In the genomic region with DNA sequence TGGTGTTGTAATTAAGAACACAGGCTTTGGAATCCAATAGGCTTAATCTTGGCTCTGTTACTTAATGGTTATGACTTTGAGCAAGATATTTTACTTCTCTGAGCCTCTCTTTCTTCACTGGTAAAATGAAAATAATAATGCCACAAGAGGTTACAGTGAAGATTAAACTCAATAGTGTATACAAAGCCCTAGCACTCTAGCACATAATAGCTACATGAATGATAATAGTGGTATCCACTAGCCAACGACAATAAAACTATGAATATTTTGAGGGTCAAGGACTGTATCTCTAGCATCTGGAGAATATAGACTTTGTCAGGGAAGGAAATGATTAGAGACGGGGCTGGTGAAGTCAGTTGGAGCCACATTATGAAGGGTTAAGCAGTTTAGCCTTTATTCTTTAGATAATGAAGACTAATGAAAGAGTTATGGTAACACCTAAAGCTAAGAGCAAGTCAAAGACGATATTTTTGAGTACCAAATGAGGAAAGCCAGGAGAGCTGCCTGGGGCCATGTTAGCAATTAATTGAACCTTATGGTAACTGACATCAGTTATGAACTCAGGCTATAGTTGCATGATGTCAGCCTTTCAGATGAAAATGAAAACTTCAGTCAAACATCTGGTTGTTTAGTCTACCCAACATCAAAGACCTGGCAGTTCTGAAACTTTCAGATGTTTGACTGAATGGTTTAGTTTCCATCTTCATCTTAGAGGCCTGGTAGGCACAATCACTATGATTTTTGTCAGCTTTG, we compare ENCODE assay signal across 13 cellular contexts. TPM values are rescaled to one million over a fixed set of nuclear protein-coding genes. Genes with fewer than 3 reads are reported as not detected.
DNase-seq lines count a peak whose midpoint lies in the region; ATAC-seq and TF ChIP-seq lines count a peak whose summit lies in the region.
"Had no signal": no experiment of that assay in that cellular context is flagged by ENCODE, and none has a peak within 500 bp of the region (broad histone marks: within the 10 kb centered on the region; RNA-seq: fewer than 3 reads in every experiment).

No MANE protein-coding gene starts in this region.

- no peak overlapping the region for H3K27ac ChIP-seq in ascending aorta
- no peak overlapping the region for H3K27ac ChIP-seq in upper lobe of right lung
- H3K27ac ChIP-seq: heart right ventricle, lower lobe of right lung, thyroid gland had no signal

- H3K9me3 ChIP-seq in ascending aorta (no peaks in the 10 kb centered on the region), upper lobe of right lung (no peaks in the 10 kb centered on the region)
- H3K9me3 ChIP-seq: heart right ventricle, lower lobe of right lung, thyroid gland had no signal

- H3K27me3 Mint-ChIP-seq in activated naive CD8-positive, alpha-beta T cell treated with anti-CD3 and anti-CD28 coated beads, Interleukin-2, amount 50 U/mL, for 24 hours = no peaks in the 10 kb centered on the region
- no peaks in the 10 kb centered on the region for H3K27me3 Mint-ChIP-seq in activated naive CD8-positive, alpha-beta T cell treated with anti-CD3 and anti-CD28 coated beads for 36 hours

- H3K4me3 Mint-ChIP-seq in activated naive CD8-positive, alpha-beta T cell treated with anti-CD3 and anti-CD28 coated beads, Interleukin-2, amount 50 U/mL, for 24 hours = no peak overlapping the region
- no peak overlapping the region for H3K4me3 Mint-ChIP-seq in activated naive CD8-positive, alpha-beta T cell treated with anti-CD3 and anti-CD28 coated beads for 36 hours

- peak; percentile 61 for ATAC-seq in activated naive CD8-positive, alpha-beta T cell treated with anti-CD3 and anti-CD28 coated beads, Interleukin-2, amount 50 U/mL, for 24 hours
- ATAC-seq in GM21526 (IDR thresholded peaks at IDR 0.05; ENCODE audit: low FRiP score, unreplicated experiment) (peak; percentile 85), HG03175 (IDR thresholded peaks at IDR 0.05; ENCODE audit: unreplicated experiment) (peak; percentile 72), upper lobe of right lung (no peak)
- ATAC-seq: heart right ventricle, lower lobe of right lung had no signal

- no peak for DNase-seq in activated naive CD8-positive, alpha-beta T cell treated with anti-CD3 and anti-CD28 coated beads, Interleukin-2, amount 50 U/mL, for 24 hours
- no peak for DNase-seq in activated naive CD8-positive, alpha-beta T cell treated with anti-CD3 and anti-CD28 coated beads for 36 hours
- no peak for DNase-seq in ascending aorta (ENCODE audit: low spot score in 2 of 2)
- no peak for DNase-seq in upper lobe of right lung
- no peak for DNase-seq in kidney glomerular epithelial cell (lab: John Stamatoyannopoulos, UW)
- no peak for DNase-seq in HPDE6-E6E7 (ENCODE audit: extremely low spot score)
- DNase-seq: heart right ventricle, lower lobe of right lung, NCI-H345, Right ventricle myocardium superior, thyroid gland had no signal

- H3K36me3 Mint-ChIP-seq in activated naive CD8-positive, alpha-beta T cell treated with anti-CD3 and anti-CD28 coated beads, Interleukin-2, amount 50 U/mL, for 24 hours (ENCODE audit: low read depth) = no peaks in the 10 kb centered on the region
- no peaks in the 10 kb centered on the region for H3K36me3 Mint-ChIP-seq in activated naive CD8-positive, alpha-beta T cell treated with anti-CD3 and anti-CD28 coated beads for 36 hours

- H3K4me1 ChIP-seq in ascending aorta = no peaks in the 10 kb centered on the region
- H3K4me1 ChIP-seq in upper lobe of right lung = no peaks in the 10 kb centered on the region
- H3K4me1 ChIP-seq: heart right ventricle, lower lobe of right lung, thyroid gland had no signal

- intact Hi-C loops in ascending aorta (cut with DNase I) = no loop called here
- intact Hi-C loops in upper lobe of right lung (cut with DNase I) = no loop called here

- H3K9me3 Mint-ChIP-seq in activated naive CD8-positive, alpha-beta T cell treated with anti-CD3 and anti-CD28 coated beads, Interleukin-2, amount 50 U/mL, for 24 hours = no peaks in the 10 kb centered on the region
- H3K9me3 Mint-ChIP-seq in activated naive CD8-positive, alpha-beta T cell treated with anti-CD3 and anti-CD28 coated beads for 36 hours = no peaks in the 10 kb centered on the region

- no peaks in the 10 kb centered on the region for H3K36me3 ChIP-seq in ascending aorta
- no peaks in the 10 kb centered on the region for H3K36me3 ChIP-seq in upper lobe of right lung
- H3K36me3 ChIP-seq: heart right ventricle, lower lobe of right lung, thyroid gland had no signal

- TF ChIP-seq CTCF in ascending aorta (IDR thresholded peaks at IDR 0.05) (no peak), upper lobe of right lung (IDR thresholded peaks at IDR 0.05) (no peak)

- no peak overlapping the region for H3K27ac Mint-ChIP-seq in activated naive CD8-positive, alpha-beta T cell treated with anti-CD3 and anti-CD28 coated beads, Interleukin-2, amount 50 U/mL, for 24 hours
- H3K27ac Mint-ChIP-seq in activated naive CD8-positive, alpha-beta T cell treated with anti-CD3 and anti-CD28 coated beads for 36 hours = no peak overlapping the region

- no peak overlapping the region for H3K4me3 ChIP-seq in ascending aorta
- H3K4me3 ChIP-seq in upper lobe of right lung = no peak overlapping the region
- H3K4me3 ChIP-seq: heart right ventricle, lower lobe of right lung, thyroid gland had no signal

- peaks cover 2% of the 10 kb centered on the region for H3K4me1 Mint-ChIP-seq in activated naive CD8-positive, alpha-beta T cell treated with anti-CD3 and anti-CD28 coated beads, Interleukin-2, amount 50 U/mL, for 24 hours
- H3K4me1 Mint-ChIP-seq in activated naive CD8-positive, alpha-beta T cell treated with anti-CD3 and anti-CD28 coated beads for 36 hours = peaks cover 5% of the 10 kb centered on the region

- no peaks in the 10 kb centered on the region for H3K27me3 ChIP-seq in ascending aorta
- no peaks in the 10 kb centered on the region for H3K27me3 ChIP-seq in upper lobe of right lung
- H3K27me3 ChIP-seq: heart right ventricle, thyroid gland had no signal

RNA-seq across cellular contexts. Expression of a gene that starts 32.8 kb away (rescaled TPM):
- total RNA-seq in activated naive CD8-positive, alpha-beta T cell treated with anti-CD3 and anti-CD28 coated beads for 36 hours = 10 to 100 TPM; 28.5 to 33.0 TPM
- total RNA-seq in ascending aorta (56.9 TPM), upper lobe of right lung (94.0 TPM)
